Comparison of ENCODE assay signal across 3 cellular contexts in the genomic region with DNA sequence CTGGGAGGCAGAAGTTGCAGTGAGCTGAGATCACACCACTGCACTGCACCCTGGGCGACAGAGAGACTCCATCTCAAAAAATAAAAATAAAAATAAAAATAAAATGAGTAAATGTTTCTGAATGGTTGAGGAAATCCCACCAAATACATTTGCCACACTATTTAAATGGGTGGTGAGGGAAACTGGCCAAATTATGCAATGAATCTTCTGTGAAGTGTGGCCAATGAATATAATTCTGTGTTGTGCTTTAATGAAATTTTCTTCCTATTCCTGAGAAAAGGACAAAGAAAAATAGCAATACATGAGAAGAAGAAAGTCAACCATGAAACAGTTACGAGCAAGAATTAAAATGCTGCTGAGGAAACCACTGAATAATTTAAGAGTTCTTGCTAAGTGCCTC.
"Had no signal": no experiment of that assay in that cellular context is flagged by ENCODE, and none has a peak within 500 bp of the region (broad histone marks: within the 10 kb centered on the region; RNA-seq: fewer than 3 reads in every experiment).

No MANE protein-coding gene starts in this region.

- H3K4me3 ChIP-seq: GM12878 had no signal

- DNase-seq: GDM1, GF-D8 had no signal
